26 cellular contexts compared by ENCODE assay signal in the genomic region with DNA sequence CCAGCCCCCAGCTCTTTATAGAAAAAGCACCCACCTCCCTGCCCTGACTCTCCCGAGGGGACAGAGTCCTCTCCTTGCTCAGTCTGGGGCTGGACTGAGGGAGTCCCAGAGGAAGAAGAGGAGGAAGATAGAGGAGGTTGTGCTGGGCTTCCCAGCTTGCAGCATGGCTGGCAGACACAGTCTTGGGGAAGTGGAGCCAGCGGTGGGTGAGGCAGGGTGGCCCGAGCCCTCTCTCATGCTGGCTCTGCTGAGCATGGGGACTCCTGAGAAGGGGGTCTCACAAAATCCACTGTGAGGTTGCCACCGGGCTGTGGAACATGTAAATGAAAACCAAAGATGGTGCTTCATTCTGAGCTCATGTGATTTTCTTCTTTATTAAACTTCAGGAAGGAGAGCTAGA.
"Had no signal": no experiment of that assay in that cellular context is flagged by ENCODE, and none has a peak within 500 bp of the region (broad histone marks: within the 10 kb centered on the region; RNA-seq: fewer than 3 reads in every experiment).

No MANE protein-coding gene starts in this region.

- H3K27me3 ChIP-seq: neural progenitor cell, neutrophil, pancreas, spleen, testis, tibial artery, transverse colon, upper lobe of right lung, uterus had no signal

- H3K4me3 ChIP-seq: neural progenitor cell, pancreas, psoas muscle, skin epidermis, smooth muscle cell, spleen, testis, tibial artery, transverse colon, upper lobe of right lung, uterus had no signal

- ATAC-seq: naive thymus-derived CD4-positive, alpha-beta T cell; natural killer cell; pancreas; psoas muscle; right cardiac atrium; sciatic nerve; stimulated activated memory B cell treated with anti-CD40 and anti-IgM and Interleukin-4, amounts not matched to agents 10 μg/mL and 1 μg/mL and 100 μg/mL, for 72 hours; stimulated activated naive CD8-positive, alpha-beta T cell treated with anti-CD3 and anti-CD28 coated beads, Interleukin-15, amount 100 ng/mL, for 72 hours; stimulated activated naive CD8-positive, alpha-beta T cell treated with anti-CD3 and anti-CD28 coated beads, Interleukin-15, Interleukin-2, amounts not matched to agents 100 U/mL and 50 U/mL, for 24 hours; upper lobe of right lung had no signal

- H3K9me3 ChIP-seq: neutrophil, pancreas, psoas muscle, spleen, testis, tibial artery, transverse colon, upper lobe of right lung, uterus had no signal

- H2AFZ ChIP-seq: neural progenitor cell had no signal

- H3K27ac ChIP-seq: neural progenitor cell, neutrophil, pancreas, psoas muscle, skin epidermis, spleen, testis, tibial artery, transverse colon, upper lobe of right lung, uterus had no signal

- H3K36me3 ChIP-seq: neural progenitor cell, pancreas, transverse colon, upper lobe of right lung, uterus had no signal

- H3K4me2 ChIP-seq: neural progenitor cell, smooth muscle cell had no signal

- H3K4me1 ChIP-seq: neural progenitor cell, pancreas, psoas muscle, spleen, testis, tibial artery, upper lobe of right lung, uterus had no signal

- H3K9ac ChIP-seq: neural progenitor cell had no signal

- DNase-seq: naive thymus-derived CD4-positive, alpha-beta T cell; natural killer cell; nucleus accumbens; pancreas; psoas muscle; right cardiac atrium; spleen; stimulated activated CD4-positive, alpha-beta T cell treated with anti-CD3 and anti-CD28 coated beads, Interleukin-12 subunit alpha, Interleukin-12 subunit beta, amount 100 ng/mL, for 4 hours; stimulated activated CD4-positive, alpha-beta T cell treated with anti-CD3 and anti-CD28 coated beads, Interleukin-2, amount 100 ng/mL, for 24 hours; stimulated activated CD4-positive, alpha-beta T cell treated with anti-CD3 and anti-CD28 coated beads, Interleukin-2, amount 100 ng/mL, for 48 hours; stimulated activated CD4-positive, alpha-beta T cell treated with anti-CD3 and anti-CD28 coated beads, Interleukin-4, amount 100 ng/mL, for 24 hours; stimulated activated CD8-positive, alpha-beta memory T cell treated with anti-CD3 and anti-CD28 coated beads, Interleukin-4, amount 100 ng/mL, for 48 hours; stimulated activated naive CD4-positive, alpha-beta T cell; stimulated activated naive CD8-positive, alpha-beta T cell treated with anti-CD3 and anti-CD28 coated beads, Interleukin-15, amount 100 ng/mL, for 72 hours; stimulated activated naive CD8-positive, alpha-beta T cell treated with anti-CD3 and anti-CD28 coated beads, Interleukin-15, Interleukin-2, amounts not matched to agents 100 U/mL and 50 U/mL, for 24 hours; testis; tibial artery; transverse colon; upper lobe of right lung; uterus had no signal
